14 cellular contexts compared by ENCODE assay signal in the genomic region with DNA sequence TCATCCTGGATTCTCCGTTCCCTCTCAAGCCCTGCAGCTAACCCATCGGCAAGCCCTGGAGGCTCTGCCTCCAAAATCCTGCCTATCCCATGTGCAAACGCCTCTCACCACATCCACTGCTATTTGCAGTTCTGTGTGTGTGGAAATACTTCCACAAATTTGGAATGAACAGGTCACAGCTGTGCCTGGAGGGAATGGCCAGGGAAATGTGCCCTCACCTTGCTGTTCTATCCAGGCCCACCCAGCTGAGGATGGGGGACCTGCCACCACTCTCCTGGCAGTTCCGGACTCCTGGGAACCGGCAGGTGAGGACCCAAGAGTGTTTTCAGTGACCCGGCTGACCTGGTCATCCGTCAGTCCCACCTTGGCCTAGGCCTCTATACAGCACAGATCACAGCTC. TPM values are rescaled to one million over a fixed set of nuclear protein-coding genes. Genes with fewer than 3 reads are reported as not detected.
"Had no signal": no experiment of that assay in that cellular context is flagged by ENCODE, and none has a peak within 500 bp of the region (broad histone marks: within the 10 kb centered on the region; RNA-seq: fewer than 3 reads in every experiment).

No MANE protein-coding gene starts in this region.

RNA-seq across cellular contexts. Expression of gene TBC1D3H, which starts 12.3 kb away (rescaled TPM):
- total RNA-seq: activated B cell treated with CpG ODN at 0.5 μM for 24 hours; activated CD4-positive, alpha-beta memory T cell treated with anti-CD3 and anti-CD28 coated beads for 36 hours; activated CD4-positive, alpha-beta memory T cell treated with anti-CD3 and anti-CD28 coated beads, Interleukin-2, amount 10 ng/mL, durations not matched to agents 7 days and 5 days; activated CD4-positive, alpha-beta T cell treated with anti-CD3 and anti-CD28 coated beads for 36 hours; activated CD4-positive, alpha-beta T cell treated with anti-CD3 and anti-CD28 coated beads, Interleukin-2, amount 10 ng/mL, durations not matched to agents 24 days and 14 days; activated CD4-positive, alpha-beta T cell treated with anti-CD3 and anti-CD28 coated beads, Interleukin-2, amount 10 ng/mL, durations not matched to agents 7 days and 5 days; activated CD8-positive, alpha-beta memory T cell treated with anti-CD3 and anti-CD28 coated beads, Interleukin-2, amount 10 ng/mL, durations not matched to agents 7 days and 5 days; activated CD8-positive, alpha-beta T cell treated with anti-CD3 and anti-CD28 coated beads for 36 hours; activated CD8-positive, alpha-beta T cell treated with anti-CD3 and anti-CD28 coated beads, Interleukin-2, amount 10 ng/mL, durations not matched to agents 7 days and 5 days; T-helper 1 cell treated with Interleukin-12 subunit alpha and Interleukin-12 subunit beta and Interleukin-4 antibody, amounts not matched to agents 30 ng/mL and 1 ng/mL, for 36 hours; T-helper 17 cell; T-helper 2 cell treated with Interferon-gamma antibody and Interleukin-4, amounts not matched to agents 100 ng/mL and 5 ng/mL, for 36 hours; WTC11 had no signal

RNA-seq across cellular contexts. Expression of gene TBC1D3G, which starts 52.3 kb away (rescaled TPM):
- total RNA-seq: activated B cell treated with CpG ODN at 0.5 μM for 24 hours; activated CD4-positive, alpha-beta memory T cell treated with anti-CD3 and anti-CD28 coated beads for 36 hours; activated CD4-positive, alpha-beta memory T cell treated with anti-CD3 and anti-CD28 coated beads, Interleukin-2, amount 10 ng/mL, durations not matched to agents 7 days and 5 days; activated CD4-positive, alpha-beta T cell treated with anti-CD3 and anti-CD28 coated beads for 36 hours; activated CD4-positive, alpha-beta T cell treated with anti-CD3 and anti-CD28 coated beads, Interleukin-2, amount 10 ng/mL, durations not matched to agents 24 days and 14 days; activated CD4-positive, alpha-beta T cell treated with anti-CD3 and anti-CD28 coated beads, Interleukin-2, amount 10 ng/mL, durations not matched to agents 7 days and 5 days; activated CD8-positive, alpha-beta memory T cell treated with anti-CD3 and anti-CD28 coated beads for 36 hours; activated CD8-positive, alpha-beta memory T cell treated with anti-CD3 and anti-CD28 coated beads, Interleukin-2, amount 10 ng/mL, durations not matched to agents 7 days and 5 days; activated CD8-positive, alpha-beta T cell treated with anti-CD3 and anti-CD28 coated beads for 36 hours; activated CD8-positive, alpha-beta T cell treated with anti-CD3 and anti-CD28 coated beads, Interleukin-2, amount 10 ng/mL, durations not matched to agents 7 days and 5 days; T-helper 1 cell treated with Interleukin-12 subunit alpha and Interleukin-12 subunit beta and Interleukin-4 antibody, amounts not matched to agents 30 ng/mL and 1 ng/mL, for 36 hours; T-helper 2 cell treated with Interferon-gamma antibody and Interleukin-4, amounts not matched to agents 100 ng/mL and 5 ng/mL, for 36 hours; WTC11 had no signal
